Comparison of ENCODE assay signal across 9 cellular contexts in the genomic region with DNA sequence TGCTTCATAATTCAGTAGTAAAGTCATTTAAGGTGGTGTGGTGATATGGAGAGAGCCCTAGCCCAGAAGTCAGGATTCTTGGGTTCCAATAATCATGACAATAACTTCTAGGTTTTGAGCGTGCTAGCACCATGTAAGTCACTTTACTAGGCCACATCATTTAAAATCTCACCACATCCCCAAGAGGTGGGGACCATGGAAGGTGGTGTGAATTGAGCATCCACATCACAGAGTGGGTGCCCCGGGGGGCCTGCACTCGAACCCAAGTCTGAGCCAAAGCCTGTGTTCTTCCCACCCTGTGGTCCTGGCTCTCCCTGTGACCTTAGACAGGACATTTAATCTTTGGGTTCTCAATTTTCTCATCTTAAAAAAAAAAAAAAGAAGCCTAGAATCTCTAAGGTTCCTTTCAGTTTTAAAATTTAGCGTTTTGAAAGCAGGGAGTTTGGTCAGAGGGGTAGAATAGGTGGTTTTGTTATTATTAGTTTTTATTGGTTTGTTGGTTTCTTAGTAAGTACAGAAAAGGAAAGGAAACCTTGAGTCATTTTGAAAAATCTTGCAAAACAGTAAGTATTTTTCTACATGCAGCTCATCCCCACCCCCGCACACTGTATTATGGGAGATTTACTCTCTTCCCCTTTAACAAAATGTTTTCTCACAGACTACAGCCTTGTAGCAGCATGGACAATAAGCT. TPM values are rescaled to one million over a fixed set of nuclear protein-coding genes. Genes with fewer than 3 reads are reported as not detected.
DNase-seq lines count a peak whose midpoint lies in the region; ATAC-seq, FAIRE-seq and TF ChIP-seq lines count a peak whose summit lies in the region.
"Had no signal": no experiment of that assay in that cellular context is flagged by ENCODE, and none has a peak within 500 bp of the region (broad histone marks: within the 10 kb centered on the region; RNA-seq: fewer than 3 reads in every experiment).

No MANE protein-coding gene starts in this region.

- ATAC-seq in HepG2: no peak
- ATAC-seq in HG03378 (IDR thresholded peaks at IDR 0.05; ENCODE audit: unreplicated experiment): peak; percentile 89

- H4K20me1 ChIP-seq in HepG2 (ENCODE audit: insufficient read depth, low read length): no peaks in the 10 kb centered on the region

- H3K9ac ChIP-seq in liver (ENCODE audit: low read depth in 1 of 2, low read length in 2 of 2): no peak overlapping the region
- no peak overlapping the region for H3K9ac ChIP-seq in HepG2 (ENCODE audit: insufficient read depth, low read depth, low read length)

- in situ Hi-C loops in HepG2 (cut with HindIII; ENCODE audit: extremely low pct_ligation_motif_present, low pct_unique_long_range_greater_than_20kb): no loop called here

- BruUV-seq in HepG2 (replicated peaks; lab: Mats Ljungman, UMichigan): no TSS peak

- TF ChIP-seq EP300 in HepG2 (IDR thresholded peaks at IDR 0.05; ENCODE audit: low read depth in 2 of 2, low read length in 2 of 2): no peak
- no peak for TF ChIP-seq EP300 in HepG2 (CRISPR knock-in tag; IDR thresholded peaks at IDR 0.05; ENCODE audit: borderline replicate concordance)
- no peak for TF ChIP-seq EP300 in suprapubic skin (IDR thresholded peaks at IDR 0.05)

- H3K36me3 ChIP-seq in liver (ENCODE audit: control insufficient read depth in 4 of 4, insufficient read depth in 3 of 4, low read depth in 1 of 4, low read length in 3 of 4): no peaks in the 10 kb centered on the region
- H3K36me3 ChIP-seq in HepG2 (replicated peaks in 1 of 2; ENCODE audit: control insufficient read depth in 1 of 2, insufficient read depth in 2 of 2, low read length in 2 of 2): no peaks in the 10 kb centered on the region
- no peaks in the 10 kb centered on the region for H3K36me3 ChIP-seq in suprapubic skin
- no peaks in the 10 kb centered on the region for H3K36me3 ChIP-seq in MG63

- TF ChIP-seq POLR2A in HepG2 (IDR thresholded peaks at IDR 0.05; ENCODE audit: insufficient read depth in 1 of 2, low read depth in 2 of 2, low read length in 2 of 2) (no peak), suprapubic skin (IDR thresholded peaks at IDR 0.05) (no peak)

- DNase-seq in HepG2 (ENCODE audit: low spot score) (no peak), iris pigment epithelial cell (ENCODE audit: low read depth) (peak; percentile 90), suprapubic skin (ENCODE audit: low spot score in 2 of 2) (no peak), SW 1271 (lab: John Stamatoyannopoulos, UW) (no peak), MG63 (no peak)
- peak; percentile 33 for DNase-seq in activated CD8-positive, alpha-beta memory T cell treated with anti-CD3 and anti-CD28 coated beads, Interleukin-2, amount 50 U/mL, for 4 hours
- DNase-seq: DND-41 had no signal

- H2AFZ ChIP-seq in HepG2 (ENCODE audit: low read length): no peak overlapping the region

- H3K9me3 ChIP-seq in liver (ENCODE audit: control insufficient read depth in 4 of 4, low read length in 3 of 4) (no peaks in the 10 kb centered on the region), HepG2 (ENCODE audit: low read length) (no peaks in the 10 kb centered on the region), suprapubic skin (no peaks in the 10 kb centered on the region), MG63 (no peaks in the 10 kb centered on the region)

- H3K4me1 ChIP-seq in liver (ENCODE audit: control insufficient read depth in 4 of 4, insufficient read depth in 4 of 4, low read length in 3 of 4) (peaks cover 0 to 2% (median 0%) of the 10 kb centered on the region in 4 donors), HepG2 (ENCODE audit: insufficient read depth, low read length) (no peaks in the 10 kb centered on the region), suprapubic skin (peaks cover 32% of the 10 kb centered on the region)

- CTCF ChIA-PET in HepG2 (lab: Yijun Ruan, JAX; ENCODE audit: low intra/inter-chr PET ratio, low total read pairs): no interaction called here

- TF ChIP-seq RAD21 in liver (IDR thresholded peaks at IDR 0.05) (no peak), HepG2 (CRISPR knock-in tag; IDR thresholded peaks at IDR 0.05) (no peak)

- H3K79me2 ChIP-seq in HepG2 (ENCODE audit: insufficient read depth, low read length): no peaks in the 10 kb centered on the region

- no peak overlapping the region for H3K4me2 ChIP-seq in HepG2 (ENCODE audit: low read depth, low read length)

- no peak for FAIRE-seq in HepG2 (lab: Jason Lieb, UNC)

- TF ChIP-seq CTCF in liver (IDR thresholded peaks at IDR 0.05; ENCODE audit: low read depth, low read length, missing input control) (no peak), HepG2 (CRISPR knock-in tag; IDR thresholded peaks at IDR 0.05) (no peak), suprapubic skin (IDR thresholded peaks at IDR 0.05) (no peak)

- H3K27me3 ChIP-seq in liver (ENCODE audit: control insufficient read depth in 4 of 4, insufficient read depth in 4 of 4, low read length in 3 of 4): no peaks in the 10 kb centered on the region
- no peaks in the 10 kb centered on the region for H3K27me3 ChIP-seq in HepG2 (ENCODE audit: control insufficient read depth in 1 of 2, insufficient read depth in 2 of 2, low read length in 2 of 2)
- no peaks in the 10 kb centered on the region for H3K27me3 ChIP-seq in suprapubic skin
- no peaks in the 10 kb centered on the region for H3K27me3 ChIP-seq in MG63

- WGBS in liver: 83% methylated on average over 5 of the region's 5 CpGs
- WGBS in HepG2 (ENCODE audit: low lambda C conversion rate): 83% methylated on average over 5 of the region's 5 CpGs
- WGBS in suprapubic skin: 78% methylated on average over 5 of the region's 5 CpGs

- intact Hi-C loops in HepG2 (cut with micrococcal nuclease; ENCODE audit: unreplicated experiment): no loop called here

- H3K4me3 ChIP-seq in liver (ENCODE audit: low read depth in 1 of 3, low read length in 3 of 3) (no peak overlapping the region), HepG2 (replicated peaks in 1 of 3; ENCODE audit: insufficient read depth in 1 of 3, low read depth in 2 of 3, low read length in 3 of 3) (no peak overlapping the region), suprapubic skin (no peak overlapping the region), MG63 (no peak overlapping the region)

- POLR2A ChIA-PET in HepG2 (lab: Yijun Ruan, JAX): no interaction called here

- peak overlapping the region; percentile 14 to 42 for H3K27ac ChIP-seq in liver (ENCODE audit: low read depth in 1 of 2, low read length in 2 of 2)
- no peak overlapping the region for H3K27ac ChIP-seq in HepG2 (ENCODE audit: extremely low read length, insufficient read depth, low read length)
- peak overlapping the region; percentile 60 for H3K27ac ChIP-seq in suprapubic skin

TF ChIP-seq in liver, 16 proteins besides CTCF, POLR2A, EP300 and RAD21:
- TF ChIP-seq JUND (IDR thresholded peaks at IDR 0.05): peak in 1 of 2 donors; percentile 51
- TF ChIP-seq TAF1 (conservative IDR thresholded peaks at IDR 0.05): no peak
- TF ChIP-seq GABPA (IDR thresholded peaks at IDR 0.05 in 1 of 2, conservative IDR thresholded peaks at IDR 0.05 in 1 of 2): no peak

TF ChIP-seq in HepG2, 621 proteins besides CTCF, POLR2A, EP300 and RAD21 (continues in another document):
- no peak for TF ChIP-seq MTA3 (CRISPR knock-in tag; IDR thresholded peaks at IDR 0.05)
- no peak for TF ChIP-seq ZC3H4 (CRISPR knock-in tag; IDR thresholded peaks at IDR 0.05; ENCODE audit: borderline replicate concordance)
- no peak for TF ChIP-seq ISX (CRISPR knock-in tag; conservative IDR thresholded peaks at IDR 0.05)
- TF ChIP-seq SRF (IDR thresholded peaks at IDR 0.05; ENCODE audit: low read depth, low read length): no peak

RNA-seq across cellular contexts. Expression of gene ARMC2, which starts 26.4 kb away (rescaled TPM):
- 1 to 10 TPM in 1 of 2 donors, under 1 TPM in 1; 0.51 to 1.5 TPM for total RNA-seq in liver
- polyA plus RNA-seq in liver: under 1 TPM; 0.24 to 0.94 TPM
- 3.2 and 4.4 TPM in 2 replicates for total RNA-seq in HepG2 (2016; rRNA removed; fragmentation: Illumina TruSeq; extraction: Trizol)
- 2.7 and 3.0 TPM in 2 replicates for total RNA-seq in HepG2 (2016; cell fraction: cytosol; rRNA removed; fragmentation: Illumina TruSeq; extraction: Trizol; ENCODE audit: low read depth)
- total RNA-seq in HepG2 (2016; cell fraction: insoluble cytoplasmic fraction; rRNA removed; fragmentation: Illumina TruSeq; extraction: Trizol): 3.0 and 3.8 TPM in 2 replicates
- total RNA-seq in HepG2 (2016; cell fraction: membrane; rRNA removed; fragmentation: Illumina TruSeq; extraction: Trizol): 3.9 and 4.8 TPM in 2 replicates
- total RNA-seq in HepG2 (2016; cell fraction: nucleus; rRNA removed; fragmentation: Illumina TruSeq; extraction: Trizol): 3.3 and 4.0 TPM in 2 replicates
- 1.4 and 2.2 TPM in 2 replicates for polyA plus RNA-seq in HepG2 (2011; rRNA removed)
- polyA plus RNA-seq in HepG2 (2011; cell fraction: cytosol; rRNA removed): 1.1 and 2.0 TPM in 2 replicates
- polyA plus RNA-seq in HepG2 (2011; cell fraction: nucleus; rRNA removed): 0.93 and 2.3 TPM in 2 replicates
- polyA plus RNA-seq in HepG2 (2012): 1.1 and 1.8 TPM in 2 replicates
- polyA plus RNA-seq in HepG2 (2016; cell fraction: cytosol; fragmentation: Illumina TruSeq; extraction: Trizol; ENCODE audit: low read depth): 4.8 and 5.1 TPM in 2 replicates
- 2.6 and 3.1 TPM in 2 replicates for polyA plus RNA-seq in HepG2 (2016; cell fraction: insoluble cytoplasmic fraction; fragmentation: Illumina TruSeq; extraction: Trizol; ENCODE audit: low read depth)
- 3.6 and 4.0 TPM in 2 replicates for polyA plus RNA-seq in HepG2 (2016; cell fraction: membrane; fragmentation: Illumina TruSeq; extraction: Trizol; ENCODE audit: low read depth)
- polyA plus RNA-seq in HepG2 (2016; cell fraction: nucleus; fragmentation: Illumina TruSeq; extraction: Trizol; ENCODE audit: insufficient read depth, low read depth): 4.9 and 5.6 TPM in 2 replicates
- 2.0 and 2.2 TPM in 2 replicates for polyA minus RNA-seq in HepG2 (2011; rRNA and poly(A)+ RNA removed; ENCODE audit: low replicate concordance)
- polyA minus RNA-seq in HepG2 (2011; cell fraction: cytosol; rRNA and poly(A)+ RNA removed): 1.8 and 2.2 TPM in 2 replicates
- polyA minus RNA-seq in HepG2 (2011; cell fraction: nucleus; rRNA and poly(A)+ RNA removed): 3.2 and 4.6 TPM in 2 replicates
- total RNA-seq in suprapubic skin: 1 to 10 TPM; 1.9 to 9.5 (median 3.6) TPM
- total RNA-seq in MG63 (2014; rRNA removed; shearing (Covaris generic); ENCODE audit: low replicate concordance): 0.96 and 1.8 TPM in 2 replicates

Comparison
In these comparisons a context has a peak if more than half of its experiments do, and no peak if none do; other contexts are left out.
1. DNase-seq: peak in activated CD8-positive, alpha-beta memory T cell treated with anti-CD3 and anti-CD28 coated beads, Interleukin-2, amount 50 U/mL, for 4 hours (single experiment) and iris pigment epithelial cell (single experiment); none in HepG2 (single experiment), suprapubic skin (0 of 2), SW 1271 (0 of 2) and MG63 (single experiment).